ENCODE assay signal across 9 cellular contexts in the genomic region with DNA sequence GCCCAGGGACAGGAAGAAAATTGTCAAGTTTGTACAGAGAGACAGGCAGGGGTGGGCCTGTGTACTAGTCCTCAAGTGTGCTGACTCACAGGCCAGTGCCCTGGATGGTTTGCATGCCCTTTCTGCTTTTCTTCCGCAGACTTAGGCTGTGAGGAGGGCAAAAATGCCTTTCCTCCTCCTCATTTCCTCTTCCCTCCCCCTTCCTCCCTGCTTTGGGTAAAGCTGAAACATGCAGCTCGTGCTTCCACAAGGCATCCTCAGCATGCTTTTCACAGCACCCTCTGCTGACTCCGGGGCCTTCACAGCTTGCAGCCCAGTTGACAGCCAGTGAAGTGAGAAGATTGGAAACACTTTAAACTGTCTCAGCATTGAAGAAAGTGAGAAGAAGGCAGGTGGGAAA.
DNase-seq lines count a peak whose midpoint lies in the region; ATAC-seq and TF ChIP-seq lines count a peak whose summit lies in the region.
"Had no signal": no experiment of that assay in that cellular context is flagged by ENCODE, and none has a peak within 500 bp of the region (broad histone marks: within the 10 kb centered on the region; RNA-seq: fewer than 3 reads in every experiment).

No MANE protein-coding gene starts in this region.

- TF ChIP-seq CTCF in kidney epithelial cell (IDR thresholded peaks at IDR 0.05; ENCODE audit: insufficient read depth, low read length, poor library complexity, severe bottlenecking): peak; percentile 48

- no peak for ATAC-seq in GM19452 (IDR thresholded peaks at IDR 0.05; ENCODE audit: unreplicated experiment)
- ATAC-seq in GM18517 (IDR thresholded peaks at IDR 0.05; ENCODE audit: unreplicated experiment): no peak
- ATAC-seq in GM18511 (IDR thresholded peaks at IDR 0.05; ENCODE audit: unreplicated experiment): no peak

- peak; percentile 99 for DNase-seq in A172 (ENCODE audit: low spot score)
- DNase-seq in KBM-7: peak; percentile 2
- DNase-seq in cerebellar cortex (ENCODE audit: low spot score): peak; percentile 24
- peak; percentile 86 for DNase-seq in kidney epithelial cell (ENCODE audit: low read depth)
- no peak for DNase-seq in NCI-H748 (lab: John Stamatoyannopoulos, UW; ENCODE audit: unreplicated experiment)
- DNase-seq: CD8-positive, alpha-beta memory T cell had no signal

- no peaks in the 10 kb centered on the region for H3K27me3 ChIP-seq in kidney epithelial cell (ENCODE audit: control insufficient read depth, insufficient read depth, low read length)

- no peaks in the 10 kb centered on the region for H3K36me3 ChIP-seq in kidney epithelial cell (ENCODE audit: control insufficient read depth, insufficient read depth, low read length)

- in situ Hi-C loops in KBM-7 (cut with MboI; ENCODE audit: low pct_unique_long_range_greater_than_20kb, low sequenced_read_pairs): no loop called here

- no peak overlapping the region for H3K4me3 ChIP-seq in kidney epithelial cell (ENCODE audit: low read depth, low read length)
